24 cellular contexts compared by ENCODE assay signal in the genomic region with DNA sequence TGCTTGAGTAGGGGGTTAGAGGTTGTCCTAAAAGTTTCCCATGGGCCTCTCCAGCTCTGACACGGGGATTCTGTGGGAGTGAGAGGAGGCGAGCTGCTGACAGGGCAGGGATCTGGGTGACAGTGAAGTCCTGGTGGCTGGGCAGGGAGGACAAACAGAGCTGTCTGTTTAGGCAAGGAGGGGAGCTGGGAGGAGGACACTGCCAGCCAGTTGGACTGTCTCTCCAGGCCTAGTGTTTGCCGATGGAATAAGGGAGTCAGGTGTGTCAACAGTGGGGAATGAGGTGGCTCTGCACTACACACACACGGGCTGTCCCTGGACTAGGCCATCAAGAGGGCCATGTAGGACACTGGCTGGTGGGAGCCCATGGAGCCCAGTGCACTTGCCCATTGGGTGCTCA. TPM values are rescaled to one million over a fixed set of nuclear protein-coding genes. Genes with fewer than 3 reads are reported as not detected.
DNase-seq lines count a peak whose midpoint lies in the region; ATAC-seq and TF ChIP-seq lines count a peak whose summit lies in the region.
"Had no signal": no experiment of that assay in that cellular context is flagged by ENCODE, and none has a peak within 500 bp of the region (broad histone marks: within the 10 kb centered on the region; RNA-seq: fewer than 3 reads in every experiment).

No MANE protein-coding gene starts in this region.

- H3K36me3 ChIP-seq in osteoblast (ENCODE audit: insufficient read depth, low read length): no peaks in the 10 kb centered on the region
- no peaks in the 10 kb centered on the region for H3K36me3 ChIP-seq in heart right ventricle
- H3K36me3 ChIP-seq: left lung had no signal

- no peaks in the 10 kb centered on the region for H3K9me3 ChIP-seq in osteoblast (ENCODE audit: low read depth, low read length)
- no peaks in the 10 kb centered on the region for H3K9me3 ChIP-seq in heart right ventricle
- H3K9me3 ChIP-seq: left lung had no signal

- intact Hi-C loops in heart right ventricle (cut with DNase I): no loop called here

- 81 to 85% methylated on average over 4 of the region's 4 CpGs for WGBS in heart right ventricle, 2 donors

- TF ChIP-seq CTCF in osteoblast (IDR thresholded peaks at IDR 0.05; ENCODE audit: extremely low read depth, low read depth, low read length) (no peak), heart right ventricle (IDR thresholded peaks at IDR 0.05) (no peak)

- DNase-seq in DMS53 (lab: John Stamatoyannopoulos, UW) (peak; percentile 97), NCI-H1092 treated with DMSO at 0.1 percent for 48 hours (lab: John Stamatoyannopoulos, UW) (peak; percentile 34), SHP77 treated with DMSO at 0.1 percent for 48 hours (lab: John Stamatoyannopoulos, UW) (peak; percentile 79), osteoblast (ENCODE audit: insufficient read length, low spot score, missing footprints) (peak; percentile 68), heart right ventricle (no peak), T-helper 2 cell (no peak)
- DNase-seq: ACHN; activated CD4-positive, alpha-beta T cell treated with anti-CD3 and anti-CD28 coated beads for 4 hours; activated T-cell treated with anti-CD3 and anti-CD28 coated beads, Interleukin-2, amount 50 U/mL, for 4 hours; Calu3; effector memory CD4-positive, alpha-beta T cell; erythroblast; foreskin fibroblast; HCEC 1CT; left lung; naive thymus-derived CD4-positive, alpha-beta T cell; NCI-H1694; retina; stimulated activated CD4-positive, alpha-beta T cell treated with anti-CD3 and anti-CD28 coated beads, Interleukin-2, amount 100 ng/mL, for 48 hours had no signal

- no peak overlapping the region for H3K4me2 ChIP-seq in osteoblast (ENCODE audit: insufficient read depth, low read length)

- H3K27me3 ChIP-seq in osteoblast (ENCODE audit: insufficient read depth, low read length): no peaks in the 10 kb centered on the region
- H3K27me3 ChIP-seq in heart right ventricle: peaks cover 0 to 3% (median 0%) of the 10 kb centered on the region in 7 donors

- no peaks in the 10 kb centered on the region for H4K20me1 ChIP-seq in osteoblast (ENCODE audit: insufficient read depth, low read length)

- no peak overlapping the region for H3K27ac ChIP-seq in osteoblast (ENCODE audit: low read depth, low read length)
- H3K27ac ChIP-seq in heart right ventricle: no peak overlapping the region
- H3K27ac ChIP-seq: left lung had no signal

- H3K4me1 ChIP-seq in osteoblast (ENCODE audit: insufficient read depth, low read length) (peaks cover 34% of the 10 kb centered on the region), heart right ventricle (peaks cover 11 to 46% (median 23%) of the 10 kb centered on the region in 9 donors)

- H3K4me3 ChIP-seq in osteoblast (ENCODE audit: insufficient read depth, low read length): no peak overlapping the region
- no peak overlapping the region for H3K4me3 ChIP-seq in heart right ventricle
- H3K4me3 ChIP-seq: left lung had no signal

- H2AFZ ChIP-seq in osteoblast (ENCODE audit: low read length): no peak overlapping the region

- no peak for ATAC-seq in heart right ventricle
- ATAC-seq in HG03097 (IDR thresholded peaks at IDR 0.05; ENCODE audit: low FRiP score, unreplicated experiment): no peak
- ATAC-seq in activated CD4-positive, CD25-positive, alpha-beta regulatory T cell treated with anti-CD3 and anti-CD28 coated beads, Interleukin-2, amount 50 U/mL, for 24 hours: no peak
- ATAC-seq: activated T-cell treated with anti-CD3 and anti-CD28 coated beads, Interleukin-2, amount 50 U/mL, for 4 hours; left lung; naive thymus-derived CD4-positive, alpha-beta T cell; stimulated activated effector memory CD8-positive, alpha-beta T cell treated with anti-CD3 and anti-CD28 coated beads, Interleukin-12 subunit alpha, Interleukin-12 subunit beta, amount 100 ng/mL, for 72 hours had no signal

- no peaks in the 10 kb centered on the region for H3K79me2 ChIP-seq in osteoblast (ENCODE audit: insufficient read depth, low read length)

RNA-seq across cellular contexts. Expression of a gene that starts 20.6 kb away (rescaled TPM):
- total RNA-seq in osteoblast (3.6 and 6.8 TPM in 2 replicates), heart right ventricle (10 to 100 TPM; 11.5 to 26.1 (median 18.7) TPM)
- 10 to 100 TPM; 17.1 to 19.4 TPM for polyA plus RNA-seq in heart right ventricle
- total RNA-seq: T-helper 1 cell treated with Interleukin-12 subunit alpha and Interleukin-12 subunit beta and Interleukin-4 antibody, amounts not matched to agents 30 ng/mL and 1 ng/mL, for 36 hours had no signal
- polyA plus RNA-seq: IgD-negative memory B cell; naive thymus-derived CD4-positive, alpha-beta T cell had no signal

Comparison
In these comparisons a context has a peak if more than half of its experiments do, and no peak if none do; other contexts are left out.
1. DNase-seq: peak in DMS53 (single experiment), NCI-H1092 treated with DMSO at 0.1 percent for 48 hours (single experiment), SHP77 treated with DMSO at 0.1 percent for 48 hours (single experiment) and osteoblast (single experiment); none in heart right ventricle (0 of 2) and T-helper 2 cell (0 of 5).